ENCODE assay signal across 9 cellular contexts in the genomic region with DNA sequence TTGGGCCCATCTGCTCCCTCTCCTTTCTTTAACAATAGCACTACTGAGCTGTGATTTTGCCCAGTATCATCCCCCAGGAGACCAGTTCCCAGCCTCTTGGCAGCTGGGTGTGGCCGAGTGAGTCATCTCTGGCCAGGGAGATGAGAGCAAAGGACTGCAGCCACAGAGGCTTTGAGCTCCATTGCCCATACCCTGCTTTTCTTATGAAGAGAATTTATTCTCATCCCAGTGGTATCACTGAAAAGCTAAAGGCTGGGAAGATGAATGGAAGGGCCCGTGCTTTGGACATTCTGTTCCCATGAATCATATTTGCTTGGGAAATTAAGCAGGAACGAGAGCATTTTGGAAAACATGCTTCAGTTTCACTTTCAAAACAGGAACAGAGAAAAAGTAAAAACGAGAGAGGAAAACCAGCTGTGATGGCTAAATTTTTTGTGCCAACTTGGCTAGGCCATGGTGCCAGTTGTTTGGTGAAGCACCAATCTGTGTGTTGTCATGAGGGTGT. TPM values are rescaled to one million over a fixed set of nuclear protein-coding genes. Genes with fewer than 3 reads are reported as not detected.
A peak's percentile ranks its signal among the peaks of the same experiment; 100 is the strongest.
DNase-seq lines count a peak whose midpoint lies in the region; ATAC-seq, FAIRE-seq and TF ChIP-seq lines count a peak whose summit lies in the region.
"Had no signal": no experiment of that assay in that cellular context is flagged by ENCODE, and none has a peak within 500 bp of the region (broad histone marks: within the 10 kb centered on the region; RNA-seq: fewer than 3 reads in every experiment).

No MANE protein-coding gene starts in this region.

- H3K27me3 ChIP-seq in transverse colon: no peaks in the 10 kb centered on the region

- WGBS in transverse colon (ENCODE audit: low coverage in 1 of 2), 2 donors: 7 to 9% methylated on average over 4 of the region's 4 CpGs

- no peak overlapping the region for H3K9ac ChIP-seq in kidney (ENCODE audit: low read length in 2 of 2)

- no peaks in the 10 kb centered on the region for H3K36me3 ChIP-seq in kidney (ENCODE audit: control insufficient read depth in 1 of 2, insufficient read depth in 2 of 2, low read length in 2 of 2)
- H3K36me3 ChIP-seq in transverse colon: no peaks in the 10 kb centered on the region

- TF ChIP-seq POLR2A in transverse colon (IDR thresholded peaks at IDR 0.05): no peak

- H3K9me3 ChIP-seq in kidney (ENCODE audit: control insufficient read depth in 1 of 2, low read length in 2 of 2) (no peaks in the 10 kb centered on the region), transverse colon (no peaks in the 10 kb centered on the region)

- FAIRE-seq in GM18507 (lab: Jason Lieb, UNC) (peak; percentile 29), kidney (lab: Jason Lieb, UNC) (no peak)

- peak; percentile 96 for TF ChIP-seq EP300 in transverse colon (IDR thresholded peaks at IDR 0.05; ENCODE audit: low read depth)

- peak overlapping the region; percentile 9 to 65 for H3K27ac ChIP-seq in kidney (ENCODE audit: low read depth in 2 of 2, low read length in 2 of 2)
- peak overlapping the region; percentile 76 to 85 (median 80) for H3K27ac ChIP-seq in transverse colon

- H3K4me3 ChIP-seq in astrocyte of the spinal cord (ENCODE audit: low read depth, low read length) (peak overlapping the region; percentile 28), kidney (ENCODE audit: low read length in 2 of 2) (peak overlapping the region in 1 of 2 donors; percentile 5), transverse colon (peak overlapping the region in 2 of 4 donors; percentile 18 to 23)

- DNase-seq in GM18507 (ENCODE audit: extremely low spot score, insufficient read length, low read depth) (no peak), HPDE6-E6E7 (ENCODE audit: extremely low spot score) (peak; percentile 98), astrocyte of the spinal cord (ENCODE audit: low read depth, low spot score) (peak; percentile 96), kidney (peak; percentile 91), transverse colon (peak; percentile 68), KG1 (lab: John Stamatoyannopoulos, UW) (no peak)
- no peak for DNase-seq in stimulated activated CD4-positive, alpha-beta T cell treated with anti-CD3 and anti-CD28 coated beads, Interleukin-12 subunit alpha, Interleukin-12 subunit beta, amount 100 ng/mL, for 4 hours

- H3K4me1 ChIP-seq in kidney (ENCODE audit: control insufficient read depth in 1 of 2, insufficient read depth in 1 of 2, low read depth in 1 of 2, low read length in 2 of 2) (no peaks in the 10 kb centered on the region), transverse colon (peaks cover 3 to 28% (median 13%) of the 10 kb centered on the region in 4 donors)

- TF ChIP-seq CTCF in astrocyte of the spinal cord (IDR thresholded peaks at IDR 0.05; ENCODE audit: low read depth, low read length): no peak
- TF ChIP-seq CTCF in kidney (IDR thresholded peaks at IDR 0.05; ENCODE audit: borderline replicate concordance, extremely low read depth, insufficient read depth): no peak
- TF ChIP-seq CTCF in transverse colon (IDR thresholded peaks at IDR 0.05): no peak

- intact Hi-C loops in kidney (cut with DNase I) (no loop called here), transverse colon (cut with DNase I; ENCODE audit: low total_unique reads) (no loop called here)

- in situ Hi-C loops in astrocyte of the spinal cord (cut with HindIII; ENCODE audit: low sequenced_read_pairs) (no loop called here), transverse colon (cut with MboI; ENCODE audit: low pct_ligation_motif_present in 1 of 4, low pct_unique_long_range_greater_than_20kb in 1 of 4, low sequenced_read_pairs in 3 of 4) (loop anchor here in 2 of 4 donors (25.0 kb wide), 3 partner anchors 186 to 936 kb away; a partner anchor contains a TSS)

- ATAC-seq in HG02852 (IDR thresholded peaks at IDR 0.05; ENCODE audit: unreplicated experiment): no peak

RNA-seq across cellular contexts. Expression of a gene that starts 14.9 kb away (rescaled TPM):
- total RNA-seq in kidney (852 TPM), transverse colon (1,000 to 10,000 TPM in 2 of 4 donors, 100 to 1,000 TPM in 2; 607 to 1,755 (median 1,289) TPM)
- 942 TPM for polyA plus RNA-seq in kidney (ENCODE audit: insufficient read depth, low read depth, low replicate concordance)

RNA-seq across cellular contexts. Expression of a gene that starts 17.2 kb away (rescaled TPM):
- not detected for total RNA-seq in kidney
- not detected for polyA plus RNA-seq in kidney (ENCODE audit: insufficient read depth, low read depth, low replicate concordance)
- not detected for total RNA-seq in transverse colon
- total RNA-seq: T-helper 1 cell treated with Interleukin-12 subunit alpha and Interleukin-12 subunit beta and Interleukin-4 antibody, amounts not matched to agents 30 ng/mL and 1 ng/mL, for 36 hours had no signal

RNA-seq across cellular contexts. Expression of a gene that starts 54.6 kb away (rescaled TPM):
- total RNA-seq in kidney: not detected
- polyA plus RNA-seq in kidney (ENCODE audit: insufficient read depth, low read depth, low replicate concordance): not detected
- total RNA-seq in transverse colon: not detected
- total RNA-seq: T-helper 1 cell treated with Interleukin-12 subunit alpha and Interleukin-12 subunit beta and Interleukin-4 antibody, amounts not matched to agents 30 ng/mL and 1 ng/mL, for 36 hours had no signal

Comparison
In these comparisons a context has a peak if more than half of its experiments do, and no peak if none do; other contexts are left out.
1. DNase-seq: peak in HPDE6-E6E7 (single experiment), astrocyte of the spinal cord (single experiment), kidney (single experiment) and transverse colon (single experiment); none in GM18507 (single experiment), KG1 (single experiment) and stimulated activated CD4-positive, alpha-beta T cell treated with anti-CD3 and anti-CD28 coated beads, Interleukin-12 subunit alpha, Interleukin-12 subunit beta, amount 100 ng/mL, for 4 hours (single experiment).